Comparison of ENCODE assay signal across 24 cellular contexts in genomic region chr5:172148381-172148780, GRCh38. TPM values are rescaled to one million over a fixed set of nuclear protein-coding genes. Genes with fewer than 3 reads are reported as not detected.
DNase-seq lines count a peak whose midpoint lies in the region; ATAC-seq and TF ChIP-seq lines count a peak whose summit lies in the region.
"Had no signal": no experiment of that assay in that cellular context is flagged by ENCODE, and none has a peak within 500 bp of the region (broad histone marks: within the 10 kb centered on the region; RNA-seq: fewer than 3 reads in every experiment).

No MANE protein-coding gene starts in this region.

- no peak for TF ChIP-seq CTCF in natural killer cell (IDR thresholded peaks at IDR 0.05)

- no peak for DNase-seq in stimulated activated naive CD8-positive, alpha-beta T cell treated with anti-CD3 and anti-CD28 coated beads, Interleukin-15, Interleukin-2, amounts not matched to agents 100 U/mL and 50 U/mL, for 24 hours
- no peak for DNase-seq in central memory CD8-positive, alpha-beta T cell (ENCODE audit: low spot score in 2 of 2)
- DNase-seq in natural killer cell: no peak
- no peak for DNase-seq in NCI-H524 treated with DMSO at 0.1 percent for 48 hours (lab: John Stamatoyannopoulos, UW)
- DNase-seq in activated CD8-positive, alpha-beta memory T cell treated with anti-CD3 and anti-CD28 coated beads, Interleukin-2, amount 50 U/mL, for 4 hours: no peak
- DNase-seq in activated CD4-positive, alpha-beta T cell treated with anti-CD3 and anti-CD28 coated beads, Interleukin-2, amount 50 U/mL, for 1 hour: no peak
- DNase-seq: COR-L47; DMS79 treated with DMSO at 0.1 percent for 48 hours; midbrain; NCI-H2107; nucleus accumbens; SK-N-SH; stimulated activated CD4-positive, alpha-beta T cell treated with anti-CD3 and anti-CD28 coated beads, Interleukin-12 subunit alpha, Interleukin-12 subunit beta, amount 100 ng/mL, for 4 hours; T-helper 9 cell had no signal

- H3K4me1 Mint-ChIP-seq in stimulated activated naive CD8-positive, alpha-beta T cell treated with anti-CD3 and anti-CD28 coated beads, Interleukin-15, Interleukin-2, amounts not matched to agents 100 ng/mL and 50 ng/mL, for 24 hours (ENCODE audit: low read depth): peaks cover 85% of the 10 kb centered on the region
- H3K4me1 Mint-ChIP-seq in central memory CD8-positive, alpha-beta T cell: peaks cover 73% of the 10 kb centered on the region
- peaks cover 84 to 93% of the 10 kb centered on the region in 2 donors for H3K4me1 Mint-ChIP-seq in natural killer cell

- ATAC-seq in stimulated activated naive CD8-positive, alpha-beta T cell treated with anti-CD3 and anti-CD28 coated beads, Interleukin-15, Interleukin-2, amounts not matched to agents 100 U/mL and 50 U/mL, for 24 hours: no peak
- ATAC-seq in central memory CD8-positive, alpha-beta T cell (replicated peaks; ENCODE audit: extremely low read depth, poor library complexity, severe bottlenecking): no peak
- ATAC-seq in natural killer cell: no peak
- ATAC-seq in HG02798 (IDR thresholded peaks at IDR 0.05; ENCODE audit: poor library complexity, unreplicated experiment): no peak
- ATAC-seq: WTC11 had no signal

- H3K4me3 Mint-ChIP-seq in stimulated activated naive CD8-positive, alpha-beta T cell treated with anti-CD3 and anti-CD28 coated beads, Interleukin-15, Interleukin-2, amounts not matched to agents 100 ng/mL and 50 ng/mL, for 24 hours: no peak overlapping the region
- H3K4me3 Mint-ChIP-seq in central memory CD8-positive, alpha-beta T cell: peak overlapping the region; percentile 59
- no peak overlapping the region for H3K4me3 Mint-ChIP-seq in natural killer cell
- H3K4me3 Mint-ChIP-seq: activated T-helper 1 cell treated with anti-CD3 and anti-CD28 coated beads, Interleukin-12 subunit alpha, Interleukin-12 subunit beta, Interleukin-2, Interleukin-4 antibody, amounts not matched to agents 30 ng/mL and 10 ng/mL and 1 ng/mL, durations not matched to agents 14 hours and 24 hours and 36 hours; WTC11 had no signal

- H3K36me3 Mint-ChIP-seq in stimulated activated naive CD8-positive, alpha-beta T cell treated with anti-CD3 and anti-CD28 coated beads, Interleukin-15, Interleukin-2, amounts not matched to agents 100 ng/mL and 50 ng/mL, for 24 hours (ENCODE audit: low read depth): peaks cover 50% of the 10 kb centered on the region
- peaks cover 67% of the 10 kb centered on the region for H3K36me3 Mint-ChIP-seq in central memory CD8-positive, alpha-beta T cell (ENCODE audit: insufficient read depth)
- H3K36me3 Mint-ChIP-seq in natural killer cell: no peaks in the 10 kb centered on the region
- H3K36me3 Mint-ChIP-seq: WTC11 had no signal

- H3K9me3 Mint-ChIP-seq in stimulated activated naive CD8-positive, alpha-beta T cell treated with anti-CD3 and anti-CD28 coated beads, Interleukin-15, Interleukin-2, amounts not matched to agents 100 ng/mL and 50 ng/mL, for 24 hours: no peaks in the 10 kb centered on the region
- H3K9me3 Mint-ChIP-seq in central memory CD8-positive, alpha-beta T cell: no peaks in the 10 kb centered on the region
- no peaks in the 10 kb centered on the region for H3K9me3 Mint-ChIP-seq in natural killer cell
- H3K9me3 Mint-ChIP-seq: activated T-helper 1 cell treated with anti-CD3 and anti-CD28 coated beads, Interleukin-12 subunit alpha, Interleukin-12 subunit beta, Interleukin-2, Interleukin-4 antibody, amounts not matched to agents 30 ng/mL and 10 ng/mL and 1 ng/mL, durations not matched to agents 14 hours and 24 hours and 36 hours; WTC11 had no signal

- no peaks in the 10 kb centered on the region for H3K27me3 Mint-ChIP-seq in stimulated activated naive CD8-positive, alpha-beta T cell treated with anti-CD3 and anti-CD28 coated beads, Interleukin-15, Interleukin-2, amounts not matched to agents 100 ng/mL and 50 ng/mL, for 24 hours
- no peaks in the 10 kb centered on the region for H3K27me3 Mint-ChIP-seq in central memory CD8-positive, alpha-beta T cell
- no peaks in the 10 kb centered on the region for H3K27me3 Mint-ChIP-seq in natural killer cell (ENCODE audit: low read depth in 2 of 2)

- intact Hi-C loops in natural killer cell (cut with micrococcal nuclease): loop anchor here (2.0 kb wide), 1 partner anchor 36 kb away; no protein-coding TSS in a partner anchor

- H3K27ac Mint-ChIP-seq in stimulated activated naive CD8-positive, alpha-beta T cell treated with anti-CD3 and anti-CD28 coated beads, Interleukin-15, Interleukin-2, amounts not matched to agents 100 ng/mL and 50 ng/mL, for 24 hours: peak overlapping the region; percentile 79
- peak overlapping the region; percentile 93 for H3K27ac Mint-ChIP-seq in central memory CD8-positive, alpha-beta T cell (ENCODE audit: low read depth)
- peak overlapping the region; percentile 97 to 98 for H3K27ac Mint-ChIP-seq in natural killer cell
- H3K27ac Mint-ChIP-seq: activated T-helper 1 cell treated with anti-CD3 and anti-CD28 coated beads, Interleukin-12 subunit alpha, Interleukin-12 subunit beta, Interleukin-2, Interleukin-4 antibody, amounts not matched to agents 30 ng/mL and 10 ng/mL and 1 ng/mL, durations not matched to agents 14 hours and 24 hours and 36 hours had no signal

RNA-seq across cellular contexts. Expression of gene STK10, which starts 39.6 kb away (rescaled TPM):
- 100 to 1,000 TPM; 705 to 879 (median 783) TPM for total RNA-seq in natural killer cell

RNA-seq across cellular contexts. Expression of gene EFCAB9, which starts 45.6 kb away (rescaled TPM):
- total RNA-seq in natural killer cell: not detected
- total RNA-seq: activated T-helper 1 cell treated with anti-CD3 and anti-CD28 coated beads, Interleukin-12 subunit alpha, Interleukin-12 subunit beta, Interleukin-2, Interleukin-4 antibody, amounts not matched to agents 30 ng/mL and 10 ng/mL and 1 ng/mL, durations not matched to agents 14 hours and 24 hours and 36 hours; H4; LHCN-M2; NCI-H460; Peyer's patch; renal cortical epithelial cell; subcutaneous adipose tissue; WTC11 had no signal
